In the genomic region with DNA sequence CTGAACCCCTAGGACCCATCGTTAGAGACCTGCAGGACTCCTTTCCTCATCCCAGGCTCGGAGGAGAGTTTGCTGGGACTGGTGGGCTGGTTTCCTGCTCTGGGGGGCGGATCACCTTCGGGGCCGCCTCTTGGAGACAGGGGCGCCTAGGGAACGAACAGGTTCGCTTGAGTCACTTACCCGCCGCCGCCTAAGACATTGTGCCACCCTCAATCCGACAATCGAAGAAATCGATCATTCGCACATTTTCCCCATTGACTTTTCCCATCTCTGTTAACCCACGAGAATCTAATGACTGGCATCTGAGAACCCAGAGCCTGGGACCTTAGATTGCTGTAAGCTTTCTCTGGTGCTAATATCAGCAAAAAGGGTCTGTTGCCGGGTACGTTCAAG, we compare ENCODE assay signal across 8 cellular contexts. TPM values are rescaled to one million over a fixed set of nuclear protein-coding genes. Genes with fewer than 3 reads are reported as not detected.
DNase-seq lines count a peak whose midpoint lies in the region; ATAC-seq, FAIRE-seq and TF ChIP-seq lines count a peak whose summit lies in the region.

No MANE protein-coding gene starts in this region.

- no peaks in the 10 kb centered on the region for H3K9me3 Mint-ChIP-seq in CD4-positive, alpha-beta memory T cell
- no peaks in the 10 kb centered on the region for H3K9me3 Mint-ChIP-seq in GM23338

- no peaks in the 10 kb centered on the region for H3K27me3 ChIP-seq in CD4-positive, alpha-beta memory T cell (ENCODE audit: insufficient read depth, low read length)
- H3K27me3 ChIP-seq in GM23338 (ENCODE audit: insufficient read depth) (no peaks in the 10 kb centered on the region), left ventricle myocardium inferior (ENCODE audit: low read depth) (no peaks in the 10 kb centered on the region), spleen (replicated peaks in 1 of 7) (no peaks in the 10 kb centered on the region)

- ATAC-seq in GM23338: peak; percentile 46; the same call in 2 of the 3 replicates

- peaks cover 38 to 84% (median 55%) of the 10 kb centered on the region in 4 donors for H3K4me1 Mint-ChIP-seq in CD4-positive, alpha-beta memory T cell
- peaks cover 28% of the 10 kb centered on the region for H3K4me1 Mint-ChIP-seq in GM23338

- FAIRE-seq in HTR-8/SVneo (lab: Jason Lieb, UNC): no peak

- peaks cover 92% of the 10 kb centered on the region for H3K79me2 ChIP-seq in GM23338 (replicated peaks; ENCODE audit: insufficient read depth)

- peaks cover 75% of the 10 kb centered on the region for H3K4me1 ChIP-seq in CD4-positive, alpha-beta memory T cell (ENCODE audit: insufficient read depth, low read length)
- peaks cover 22% of the 10 kb centered on the region for H3K4me1 ChIP-seq in GM23338 (ENCODE audit: insufficient read depth)
- peaks cover 83% of the 10 kb centered on the region for H3K4me1 ChIP-seq in left ventricle myocardium inferior
- H3K4me1 ChIP-seq in spleen: peaks cover 40 to 86% (median 71%) of the 10 kb centered on the region in 6 donors

- peak overlapping the region; percentile 96 for H3K4me2 ChIP-seq in GM23338

- no peaks in the 10 kb centered on the region for H3K9me3 ChIP-seq in CD4-positive, alpha-beta memory T cell (ENCODE audit: control insufficient read depth in 1 of 2, low read length in 2 of 2)
- H3K9me3 ChIP-seq in left ventricle myocardium inferior (replicated peaks) (no peaks in the 10 kb centered on the region), spleen (no peaks in the 10 kb centered on the region)

- POLR2A ChIA-PET in CD4-positive, alpha-beta memory T cell (lab: Charles Lee; ENCODE audit: partially characterized antibody): interaction anchor here (0.9 to 3.4 kb wide), 13 partner anchors 11 to 1724 kb away, joined by 3 to 20 read pairs (median 4); a partner anchor contains a TSS

- H3K27ac ChIP-seq in CD4-positive, alpha-beta memory T cell (ENCODE audit: low read depth, low read length): peak overlapping the region; percentile 87
- H3K27ac ChIP-seq in GM23338 (ENCODE audit: low read depth): peak overlapping the region; percentile 64
- H3K27ac ChIP-seq in left ventricle myocardium inferior (replicated peaks): peak overlapping the region; percentile 95
- peak overlapping the region; percentile 90 to 96 (median 94) for H3K27ac ChIP-seq in spleen

- H3K27me3 Mint-ChIP-seq in CD4-positive, alpha-beta memory T cell: no peaks in the 10 kb centered on the region
- H3K27me3 Mint-ChIP-seq in GM23338 (ENCODE audit: insufficient read depth, low read depth, poor library complexity): peaks cover 7% of the 10 kb centered on the region

- peaks cover 15 to 44% of the 10 kb centered on the region in 2 donors for H3K36me3 Mint-ChIP-seq in CD4-positive, alpha-beta memory T cell
- peaks cover 34% of the 10 kb centered on the region for H3K36me3 Mint-ChIP-seq in GM23338 (ENCODE audit: low read depth)

- DNase-seq in CD4-positive, alpha-beta memory T cell: no peak
- DNase-seq in GM23338 (ENCODE audit: low spot score) (no peak), left ventricle myocardium inferior (no peak), spleen (no peak), HTR-8/SVneo (ENCODE audit: insufficient read length, low spot score) (no peak), erythroblast (lab: John Stamatoyannopoulos, UW) (no peak), retina (no peak)

- intact Hi-C loops in CD4-positive, alpha-beta memory T cell (cut with micrococcal nuclease): loop anchor here (1.0 to 5.0 kb wide), 5 partner anchors 207 to 1923 kb away; a partner anchor contains a TSS
- intact Hi-C loops in left ventricle myocardium inferior (cut with micrococcal nuclease): no loop called here
- intact Hi-C loops in spleen (cut with DNase I; ENCODE audit: low total_unique reads): no loop called here

- no peak for TF ChIP-seq POLR2A in spleen (IDR thresholded peaks at IDR 0.05)
- no peak for TF ChIP-seq POLR2A in erythroblast (IDR thresholded peaks at IDR 0.05; ENCODE audit: low read length)

- TF ChIP-seq CTCF in GM23338 (conservative IDR thresholded peaks at IDR 0.05; ENCODE audit: low read depth in 2 of 2): no peak
- TF ChIP-seq CTCF in WI38 (IDR thresholded peaks at IDR 0.05; ENCODE audit: low read depth, low read length): no peak
- no peak for TF ChIP-seq CTCF in left ventricle myocardium inferior (IDR thresholded peaks at IDR 0.05; ENCODE audit: borderline replicate concordance)
- TF ChIP-seq CTCF in spleen (IDR thresholded peaks at IDR 0.05 in 8 of 11, conservative IDR thresholded peaks at IDR 0.05 in 3 of 11): no peak

- H4K20me1 ChIP-seq in GM23338 (replicated peaks; ENCODE audit: insufficient read depth): peaks cover 25% of the 10 kb centered on the region

- H3K4me3 ChIP-seq in CD4-positive, alpha-beta memory T cell (ENCODE audit: low read length in 2 of 2): peak overlapping the region; percentile 86 to 91
- H3K4me3 ChIP-seq in GM23338 (peak overlapping the region; percentile 87), WI38 (ENCODE audit: low read depth, low read length) (peak overlapping the region; percentile 93), left ventricle myocardium inferior (peak overlapping the region; percentile 92), spleen (peak overlapping the region; percentile 65 to 95 (median 80))

- H3K27ac Mint-ChIP-seq in CD4-positive, alpha-beta memory T cell: peak overlapping the region; percentile 98 to 100 (median 100)
- H3K27ac Mint-ChIP-seq in GM23338: peak overlapping the region; percentile 100

- peaks cover 13% of the 10 kb centered on the region for H3K36me3 ChIP-seq in CD4-positive, alpha-beta memory T cell (ENCODE audit: insufficient read depth, low read length)
- H3K36me3 ChIP-seq in GM23338 (ENCODE audit: insufficient read depth): peaks cover 22% of the 10 kb centered on the region
- H3K36me3 ChIP-seq in left ventricle myocardium inferior: peaks cover 25% of the 10 kb centered on the region
- peaks cover 0 to 27% (median 23%) of the 10 kb centered on the region in 6 donors for H3K36me3 ChIP-seq in spleen

- H3F3A ChIP-seq in GM23338 (replicated peaks; ENCODE audit: low read depth): no peaks in the 10 kb centered on the region

- CTCF ChIA-PET in CD4-positive, alpha-beta memory T cell (lab: Charles Lee; ENCODE audit: partially characterized antibody): no interaction called here

- peak overlapping the region; percentile 1; the same call in 1 of the 2 replicates for H2AFZ ChIP-seq in GM23338

- no peaks in the 10 kb centered on the region for H3K9me2 ChIP-seq in GM23338 (ENCODE audit: insufficient read depth)

- WGBS in spleen, 5 donors: 1 to 6% (median 1%) methylated on average over 6 to 18 of the region's 18 CpGs

- H3K4me3 Mint-ChIP-seq in CD4-positive, alpha-beta memory T cell: peak overlapping the region; percentile 91 to 99 (median 96)
- H3K4me3 Mint-ChIP-seq in GM23338: peak overlapping the region; percentile 92

TF ChIP-seq in GM23338, 12 proteins besides CTCF, POLR2A, EP300 and RAD21 (continues in another document):
- TF ChIP-seq ZNF114 (CRISPR knock-in tag; IDR thresholded peaks at IDR 0.05): no peak
- no peak for TF ChIP-seq NANOG (IDR thresholded peaks at IDR 0.05; ENCODE audit: borderline replicate concordance)
- TF ChIP-seq, protein P1, sequence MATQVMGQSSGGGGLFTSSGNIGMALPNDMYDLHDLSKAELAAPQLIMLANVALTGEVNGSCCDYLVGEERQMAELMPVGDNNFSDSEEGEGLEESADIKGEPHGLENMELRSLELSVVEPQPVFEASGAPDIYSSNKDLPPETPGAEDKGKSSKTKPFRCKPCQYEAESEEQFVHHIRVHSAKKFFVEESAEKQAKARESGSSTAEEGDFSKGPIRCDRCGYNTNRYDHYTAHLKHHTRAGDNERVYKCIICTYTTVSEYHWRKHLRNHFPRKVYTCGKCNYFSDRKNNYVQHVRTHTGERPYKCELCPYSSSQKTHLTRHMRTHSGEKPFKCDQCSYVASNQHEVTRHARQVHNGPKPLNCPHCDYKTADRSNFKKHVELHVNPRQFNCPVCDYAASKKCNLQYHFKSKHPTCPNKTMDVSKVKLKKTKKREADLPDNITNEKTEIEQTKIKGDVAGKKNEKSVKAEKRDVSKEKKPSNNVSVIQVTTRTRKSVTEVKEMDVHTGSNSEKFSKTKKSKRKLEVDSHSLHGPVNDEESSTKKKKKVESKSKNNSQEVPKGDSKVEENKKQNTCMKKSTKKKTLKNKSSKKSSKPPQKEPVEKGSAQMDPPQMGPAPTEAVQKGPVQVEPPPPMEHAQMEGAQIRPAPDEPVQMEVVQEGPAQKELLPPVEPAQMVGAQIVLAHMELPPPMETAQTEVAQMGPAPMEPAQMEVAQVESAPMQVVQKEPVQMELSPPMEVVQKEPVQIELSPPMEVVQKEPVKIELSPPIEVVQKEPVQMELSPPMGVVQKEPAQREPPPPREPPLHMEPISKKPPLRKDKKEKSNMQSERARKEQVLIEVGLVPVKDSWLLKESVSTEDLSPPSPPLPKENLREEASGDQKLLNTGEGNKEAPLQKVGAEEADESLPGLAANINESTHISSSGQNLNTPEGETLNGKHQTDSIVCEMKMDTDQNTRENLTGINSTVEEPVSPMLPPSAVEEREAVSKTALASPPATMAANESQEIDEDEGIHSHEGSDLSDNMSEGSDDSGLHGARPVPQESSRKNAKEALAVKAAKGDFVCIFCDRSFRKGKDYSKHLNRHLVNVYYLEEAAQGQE (IDR thresholded peaks at IDR 0.05; ENCODE audit: unreplicated experiment): no peak
- no peak for TF ChIP-seq POLR2AphosphoS5 (IDR thresholded peaks at IDR 0.05; ENCODE audit: low read depth)
- TF ChIP-seq CREB1 (CRISPR knock-in tag; IDR thresholded peaks at IDR 0.05; ENCODE audit: low read depth): no peak
- TF ChIP-seq, protein P2, sequence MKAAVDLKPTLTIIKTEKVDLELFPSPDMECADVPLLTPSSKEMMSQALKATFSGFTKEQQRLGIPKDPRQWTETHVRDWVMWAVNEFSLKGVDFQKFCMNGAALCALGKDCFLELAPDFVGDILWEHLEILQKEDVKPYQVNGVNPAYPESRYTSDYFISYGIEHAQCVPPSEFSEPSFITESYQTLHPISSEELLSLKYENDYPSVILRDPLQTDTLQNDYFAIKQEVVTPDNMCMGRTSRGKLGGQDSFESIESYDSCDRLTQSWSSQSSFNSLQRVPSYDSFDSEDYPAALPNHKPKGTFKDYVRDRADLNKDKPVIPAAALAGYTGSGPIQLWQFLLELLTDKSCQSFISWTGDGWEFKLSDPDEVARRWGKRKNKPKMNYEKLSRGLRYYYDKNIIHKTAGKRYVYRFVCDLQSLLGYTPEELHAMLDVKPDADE (IDR thresholded peaks at IDR 0.05): no peak

RNA-seq across cellular contexts. Expression of a gene that starts 0.3 kb away (rescaled TPM):
- 10 to 100 TPM; 33.7 to 38.6 TPM for total RNA-seq in CD4-positive, alpha-beta memory T cell
- polyA plus RNA-seq in CD4-positive, alpha-beta memory T cell: 10 to 100 TPM; 17.9 to 18.6 TPM
- 48.1 and 49.1 TPM in 2 replicates for total RNA-seq in GM23338 (2014; rRNA removed; shearing (Covaris generic))
- 16.4 and 17.7 TPM in 2 replicates for polyA plus RNA-seq in GM23338 (2016; fragmentation: Nextera tagmentation; extraction: Ambion mirVana)
- total RNA-seq in left ventricle myocardium inferior: 17.2 TPM
- total RNA-seq in spleen: 10 to 100 TPM; 36.4 to 55.8 (median 46.5) TPM
- 10 to 100 TPM; 11.8 to 14.2 (median 12.3) TPM for polyA plus RNA-seq in spleen

RNA-seq across cellular contexts. Expression of a gene that starts 0.7 kb away (rescaled TPM):
- 100 to 1,000 TPM; 118 to 135 TPM for total RNA-seq in CD4-positive, alpha-beta memory T cell
- 10 to 100 TPM; 44.6 to 63.6 TPM for polyA plus RNA-seq in CD4-positive, alpha-beta memory T cell
- total RNA-seq in GM23338 (2014; rRNA removed; shearing (Covaris generic)): 188 and 325 TPM in 2 replicates
- polyA plus RNA-seq in GM23338 (2016; fragmentation: Nextera tagmentation; extraction: Ambion mirVana): 545 and 597 TPM in 2 replicates
- 105 TPM for total RNA-seq in left ventricle myocardium inferior
- total RNA-seq in spleen: 100 to 1,000 TPM in 4 of 7 donors, 10 to 100 TPM in 3; 53.5 to 133 (median 117) TPM
- polyA plus RNA-seq in spleen: 100 to 1,000 TPM; 123 to 182 (median 174) TPM
